In genomic region chr11:45806937-45807791, GRCh38 we compare ENCODE assay signal across 11 cellular contexts. TPM values are rescaled to one million over a fixed set of nuclear protein-coding genes. Genes with fewer than 3 reads are reported as not detected.
DNase-seq lines count a peak whose midpoint lies in the region; ATAC-seq, FAIRE-seq and TF ChIP-seq lines count a peak whose summit lies in the region.
"Had no signal": no experiment of that assay in that cellular context is flagged by ENCODE, and none has a peak within 500 bp of the region (broad histone marks: within the 10 kb centered on the region; RNA-seq: fewer than 3 reads in every experiment).

No MANE protein-coding gene starts in this region.

- peaks cover 20% of the 10 kb centered on the region for H3K36me3 ChIP-seq in CD4-positive, CD25-positive, alpha-beta regulatory T cell (ENCODE audit: control insufficient read depth, insufficient read depth, low read length)
- H3K36me3 ChIP-seq in Loucy (ENCODE audit: insufficient read depth, low read length) = peaks cover 6% of the 10 kb centered on the region; the same call in 1 of the 2 replicates
- H3K36me3 ChIP-seq in K562 (ENCODE audit: control insufficient read depth, insufficient read depth, low read length) = peaks cover 38% of the 10 kb centered on the region; the same call in 2 of the 3 replicates
- H3K36me3 ChIP-seq in naive thymus-derived CD4-positive, alpha-beta T cell (ENCODE audit: control insufficient read depth in 2 of 3, insufficient read depth in 3 of 3, low read length in 3 of 3) = peaks cover 0 to 26% (median 0%) of the 10 kb centered on the region in 3 experiments

- ATAC-seq in CD4-positive, CD25-positive, alpha-beta regulatory T cell (ENCODE audit: low read depth in 2 of 2) = no peak
- ATAC-seq in K562 = no peak
- ATAC-seq in naive thymus-derived CD4-positive, alpha-beta T cell = no peak
- ATAC-seq in HG03520 (IDR thresholded peaks at IDR 0.05; ENCODE audit: unreplicated experiment) = no peak
- ATAC-seq in HG02938 (IDR thresholded peaks at IDR 0.05; ENCODE audit: unreplicated experiment) = no peak

- H3K79me2 ChIP-seq in Loucy (ENCODE audit: insufficient read depth, low read length) (peaks cover 36% of the 10 kb centered on the region; the same call in 1 of the 2 replicates), K562 (ENCODE audit: control insufficient read depth, insufficient read depth, low read length) (peaks cover 27% of the 10 kb centered on the region)

- no peak for DNase-seq in CD4-positive, CD25-positive, alpha-beta regulatory T cell
- DNase-seq in K562 (ENCODE audit: extremely low read depth in 1 of 4, low spot score in 3 of 4) (no peak), KBM-7 (no peak)
- DNase-seq in naive thymus-derived CD4-positive, alpha-beta T cell = no peak
- DNase-seq in activated effector memory CD4-positive, alpha-beta T cell treated with Interleukin-2 at 50 U/mL for 16 hours = no peak
- DNase-seq: activated CD4-positive, alpha-beta T cell treated with anti-CD3 and anti-CD28 coated beads for 48 hours; NCI-H2171; thyroid gland had no signal

- H3K4me1 Mint-ChIP-seq in CD4-positive, CD25-positive, alpha-beta regulatory T cell = peaks cover 10 to 54% (median 36%) of the 10 kb centered on the region in 4 donors
- peaks cover 36 to 54% (median 44%) of the 10 kb centered on the region in 7 donors for H3K4me1 Mint-ChIP-seq in naive thymus-derived CD4-positive, alpha-beta T cell

- TF ChIP-seq EP300 in K562 (IDR thresholded peaks at IDR 0.05; ENCODE audit: low read length) = no peak

- H3K9me1 ChIP-seq in K562 (ENCODE audit: control insufficient read depth, insufficient read depth, low read length) = no peaks in the 10 kb centered on the region

- peak overlapping the region; percentile 91 to 99 (median 96) for H3K4me3 Mint-ChIP-seq in CD4-positive, CD25-positive, alpha-beta regulatory T cell
- H3K4me3 Mint-ChIP-seq in naive thymus-derived CD4-positive, alpha-beta T cell = peak overlapping the region; percentile 32 to 99 (median 92)

- POLR2A ChIA-PET in K562 (lab: Yijun Ruan, JAX) = interaction anchor here (0.8 to 1.7 kb wide), 2 partner anchors 22 to 40 kb away, joined by 3 to 6 read pairs; partner anchors contain the start of gene CRY2
- POLR2A ChIA-PET in naive thymus-derived CD4-positive, alpha-beta T cell (lab: Charles Lee) = no interaction called here

- H3K27me3 ChIP-seq in CD4-positive, CD25-positive, alpha-beta regulatory T cell (ENCODE audit: control insufficient read depth, insufficient read depth, low read length) = no peaks in the 10 kb centered on the region
- H3K27me3 ChIP-seq in Loucy (ENCODE audit: insufficient read depth, low read length, poor library complexity, severe bottlenecking) (no peaks in the 10 kb centered on the region), K562 (ENCODE audit: control insufficient read depth in 2 of 2, insufficient read depth in 2 of 2, low read length in 2 of 2) (no peaks in the 10 kb centered on the region)
- no peaks in the 10 kb centered on the region for H3K27me3 ChIP-seq in naive thymus-derived CD4-positive, alpha-beta T cell (ENCODE audit: control insufficient read depth in 2 of 2, insufficient read depth in 2 of 2, low read length in 2 of 2)
- H3K27me3 ChIP-seq: thyroid gland had no signal

- TF ChIP-seq RAD21 in K562 (CRISPR knock-in tag; conservative IDR thresholded peaks at IDR 0.05 in 1 of 2, IDR thresholded peaks at IDR 0.05 in 1 of 2) = no peak

- TF ChIP-seq CTCF in Loucy (conservative IDR thresholded peaks at IDR 0.05; ENCODE audit: low read length) (no peak), K562 (IDR thresholded peaks at IDR 0.05 in 2 of 3, conservative IDR thresholded peaks at IDR 0.05 in 1 of 3; ENCODE audit: insufficient read depth in 2 of 3, low read depth in 1 of 3, low read length in 3 of 3) (no peak)

- no peaks in the 10 kb centered on the region for H3K27me3 Mint-ChIP-seq in CD4-positive, CD25-positive, alpha-beta regulatory T cell
- no peaks in the 10 kb centered on the region for H3K27me3 Mint-ChIP-seq in naive thymus-derived CD4-positive, alpha-beta T cell

- H4K20me1 ChIP-seq in Loucy (ENCODE audit: insufficient read depth, low read length, poor library complexity, severe bottlenecking) = peaks cover 8% of the 10 kb centered on the region
- peaks cover 3% of the 10 kb centered on the region; the same call in 1 of the 2 replicates for H4K20me1 ChIP-seq in K562 (replicated peaks; ENCODE audit: control insufficient read depth, insufficient read depth, low read length)

- intact Hi-C loops in K562 (cut with micrococcal nuclease) = loop anchor here (5.0 to 10.0 kb wide), 2 partner anchors 40 to 62 kb away; partner anchors contain the start of gene CRY2
- intact Hi-C loops in naive thymus-derived CD4-positive, alpha-beta T cell (cut with micrococcal nuclease) = loop anchor here in 1 of 2 donors (10.0 kb wide), 1 partner anchor 318 kb away; the partner anchor contains the start of gene PHF21A

- H3K9me2 ChIP-seq in Loucy (replicated peaks; ENCODE audit: low read depth, low read length) = no peaks in the 10 kb centered on the region

- no peak for TF ChIP-seq POLR2A in K562 (conservative IDR thresholded peaks at IDR 0.05)

- H3K4me3 ChIP-seq in CD4-positive, CD25-positive, alpha-beta regulatory T cell (ENCODE audit: low read depth, low read length) = peak overlapping the region; percentile 78
- H3K4me3 ChIP-seq in Loucy (ENCODE audit: low read length, poor library complexity, severe bottlenecking) (peak overlapping the region; percentile 98), K562 (peak overlapping the region; percentile 84; the same call in 1 of the 2 replicates)
- H3K4me3 ChIP-seq in naive thymus-derived CD4-positive, alpha-beta T cell (ENCODE audit: low read length) = no peak overlapping the region
- H3K4me3 ChIP-seq: thyroid gland had no signal

- H3K27ac Mint-ChIP-seq in CD4-positive, CD25-positive, alpha-beta regulatory T cell = peak overlapping the region in 1 of 3 donors; percentile 31
- H3K27ac Mint-ChIP-seq in naive thymus-derived CD4-positive, alpha-beta T cell = peak overlapping the region in 3 of 9 donors; percentile 12 to 94 (median 58)

- H3F3A ChIP-seq in Loucy (ENCODE audit: low read depth) = no peaks in the 10 kb centered on the region

- 44% methylated on average over 7 of the region's 7 CpGs for WGBS in K562 (ENCODE audit: insufficient coverage, low coverage, missing lambda C conversion rate)

- H3K4me2 ChIP-seq in Loucy (ENCODE audit: low read depth, low read length, poor library complexity, severe bottlenecking) (peak overlapping the region; percentile 82), K562 (ENCODE audit: insufficient read depth, low read length) (peak overlapping the region; percentile 89)

- peaks cover 12% of the 10 kb centered on the region for H3K36me3 Mint-ChIP-seq in CD4-positive, CD25-positive, alpha-beta regulatory T cell
- peaks cover 0 to 18% (median 0%) of the 10 kb centered on the region in 5 donors for H3K36me3 Mint-ChIP-seq in naive thymus-derived CD4-positive, alpha-beta T cell

- no peak for FAIRE-seq in K562 (lab: Jason Lieb, UNC)

- H3K4me1 ChIP-seq in CD4-positive, CD25-positive, alpha-beta regulatory T cell (ENCODE audit: control insufficient read depth, insufficient read depth, low read length, poor library complexity, severe bottlenecking) = peaks cover 46% of the 10 kb centered on the region
- H3K4me1 ChIP-seq in Loucy (ENCODE audit: insufficient read depth, low read length, poor library complexity, severe bottlenecking) = peaks cover 45% of the 10 kb centered on the region
- peaks cover 11 to 46% of the 10 kb centered on the region in 2 experiments; a peak in 4 of 5 replicates for H3K4me1 ChIP-seq in K562 (replicated peaks in 1 of 2; ENCODE audit: control insufficient read depth in 2 of 2, insufficient read depth in 2 of 2, low read length in 2 of 2)
- peaks cover 27 to 29% of the 10 kb centered on the region in 2 donors for H3K4me1 ChIP-seq in naive thymus-derived CD4-positive, alpha-beta T cell (ENCODE audit: control insufficient read depth in 2 of 2, insufficient read depth in 2 of 2, low read length in 2 of 2)

- H2AFZ ChIP-seq in Loucy (ENCODE audit: low read length) = no peak overlapping the region
- no peak overlapping the region for H2AFZ ChIP-seq in K562 (ENCODE audit: low read depth, low read length)

- CTCF ChIA-PET in K562 (lab: Yijun Ruan, JAX; ENCODE audit: low intra/inter-chr PET ratio) = no interaction called here
- CTCF ChIA-PET in naive thymus-derived CD4-positive, alpha-beta T cell (lab: Charles Lee) = interaction anchor here (0.6 to 1.3 kb wide), 2 partner anchors 36 to 1137 kb away, joined by 3 to 7 read pairs; no protein-coding TSS in a partner anchor

- H3K27ac ChIP-seq in CD4-positive, CD25-positive, alpha-beta regulatory T cell (ENCODE audit: insufficient read depth, low read length, poor library complexity, severe bottlenecking) = no peak overlapping the region
- no peak overlapping the region for H3K27ac ChIP-seq in K562 (ENCODE audit: extremely low read depth, low read depth, low read length)
- H3K27ac ChIP-seq in naive thymus-derived CD4-positive, alpha-beta T cell (ENCODE audit: low read depth, low read length) = no peak overlapping the region
- H3K27ac ChIP-seq: thyroid gland had no signal

- H3K9me3 Mint-ChIP-seq in CD4-positive, CD25-positive, alpha-beta regulatory T cell = no peaks in the 10 kb centered on the region
- no peaks in the 10 kb centered on the region for H3K9me3 Mint-ChIP-seq in naive thymus-derived CD4-positive, alpha-beta T cell

- no peaks in the 10 kb centered on the region for H3K9me3 ChIP-seq in CD4-positive, CD25-positive, alpha-beta regulatory T cell (ENCODE audit: control insufficient read depth in 2 of 2, low read length in 2 of 2)
- no peaks in the 10 kb centered on the region for H3K9me3 ChIP-seq in Loucy (ENCODE audit: insufficient read depth, low read depth, low read length)
- no peaks in the 10 kb centered on the region for H3K9me3 ChIP-seq in K562 (replicated peaks; ENCODE audit: control insufficient read depth, insufficient read depth, low read depth, low read length)
- H3K9me3 ChIP-seq in naive thymus-derived CD4-positive, alpha-beta T cell (ENCODE audit: control insufficient read depth in 2 of 3, low read length in 3 of 3) = no peaks in the 10 kb centered on the region
- H3K9me3 ChIP-seq: thyroid gland had no signal

- no TSS peak for BruUV-seq in K562 (replicated peaks; lab: Mats Ljungman, UMichigan)

- peak overlapping the region; percentile 81 for H3K9ac ChIP-seq in Loucy (ENCODE audit: low read depth, low read length, poor library complexity, severe bottlenecking)
- peak overlapping the region; percentile 80 to 87; a peak in 3 of 4 replicates for H3K9ac ChIP-seq in K562 (ENCODE audit: insufficient read depth in 1 of 2, low read depth in 2 of 2, low read length in 2 of 2)

- in situ Hi-C loops in K562 (cut with MboI) = no loop called here
- in situ Hi-C loops in KBM-7 (cut with MboI; ENCODE audit: low pct_unique_long_range_greater_than_20kb, low sequenced_read_pairs) = no loop called here

RNA-seq across cellular contexts. Expression of gene SLC35C1, which starts 2.2 kb away (rescaled TPM):
- 8.1 TPM for total RNA-seq in CD4-positive, CD25-positive, alpha-beta regulatory T cell
- polyA plus RNA-seq in CD4-positive, CD25-positive, alpha-beta regulatory T cell = 10 to 100 TPM in 3 of 4 donors, 1 to 10 TPM in 1; 9.2 to 18.4 (median 13.6) TPM
- 4.6 and 15.0 TPM in 2 replicates for total RNA-seq in K562 (2011; cell fraction: chromatin; rRNA removed; ENCODE audit: low replicate concordance)
- total RNA-seq in K562 (2011; cell fraction: nucleolus; rRNA removed) = 15.7 and 22.2 TPM in 2 replicates
- 13.6 and 16.2 TPM in 2 replicates for total RNA-seq in K562 (2011; cell fraction: nucleoplasm; rRNA removed)
- total RNA-seq in K562 (2014; rRNA removed) = 3.6 and 5.4 TPM in 2 replicates
- total RNA-seq in K562 (2014; rRNA removed; fragmentation: Illumina TruSeq; extraction: Trizol) = 0.96 and 1.5 TPM in 2 replicates
- 2.4 and 3.0 TPM in 2 replicates for total RNA-seq in K562 (2015; rRNA removed; fragmentation: Illumina TruSeq; extraction: Trizol)
- total RNA-seq in K562 (2021) = 13.1 and 14.9 TPM in 2 replicates
- polyA plus RNA-seq in K562 (2011; rRNA removed) = 1.3 and 2.6 TPM in 2 replicates
- polyA plus RNA-seq in K562 (2011; cell fraction: cytosol; rRNA removed) = 2.8 and 7.0 TPM in 2 replicates
- 2.6 and 5.4 TPM in 2 replicates for polyA plus RNA-seq in K562 (2011; cell fraction: nucleus; rRNA removed)
- 9.2 and 10.4 TPM in 2 replicates for polyA plus RNA-seq in K562 (2012)
- 7.4 and 9.7 TPM in 2 replicates for polyA plus RNA-seq in K562 (2014; fragmentation: Illumina TruSeq; extraction: Trizol)
- polyA plus RNA-seq in K562 (2014; fragmentation: Nextera tagmentation; extraction: Ambion mirVana) = under 1 TPM; 0.65 to 0.98 TPM
- polyA plus RNA-seq in K562 (2014; rRNA removed) = 4.2 and 4.4 TPM in 2 replicates
- polyA minus RNA-seq in K562 (2011; rRNA and poly(A)+ RNA removed) = 2.1 and 2.5 TPM in 2 replicates
- polyA minus RNA-seq in K562 (2011; cell fraction: cytosol; rRNA and poly(A)+ RNA removed) = 13.7 and 13.8 TPM in 2 replicates
- 4.8 and 4.9 TPM in 2 replicates for polyA minus RNA-seq in K562 (2011; cell fraction: nucleus; rRNA and poly(A)+ RNA removed)
- 10 to 100 TPM in 4 of 5 experiments, 1 to 10 TPM in 1; 7.9 to 22.8 (median 14.2) TPM for total RNA-seq in naive thymus-derived CD4-positive, alpha-beta T cell
- polyA plus RNA-seq in naive thymus-derived CD4-positive, alpha-beta T cell = 10 to 100 TPM; 10.3 to 13.9 TPM

RNA-seq across cellular contexts. Expression of gene CRY2, which starts 40.1 kb away (rescaled TPM):
- total RNA-seq in CD4-positive, CD25-positive, alpha-beta regulatory T cell = 183 TPM
- 10 to 100 TPM; 23.4 to 34.1 (median 27.0) TPM for polyA plus RNA-seq in CD4-positive, CD25-positive, alpha-beta regulatory T cell
- total RNA-seq in K562 (2011; cell fraction: chromatin; rRNA removed; ENCODE audit: low replicate concordance) = 74.3 and 112 TPM in 2 replicates
- total RNA-seq in K562 (2011; cell fraction: nucleolus; rRNA removed) = 59.2 and 64.6 TPM in 2 replicates
- 69.7 and 90.4 TPM in 2 replicates for total RNA-seq in K562 (2011; cell fraction: nucleoplasm; rRNA removed)
- total RNA-seq in K562 (2014; rRNA removed) = 15.1 and 18.3 TPM in 2 replicates
- total RNA-seq in K562 (2014; rRNA removed; fragmentation: Illumina TruSeq; extraction: Trizol) = 8.5 and 10.4 TPM in 2 replicates
- total RNA-seq in K562 (2015; rRNA removed; fragmentation: Illumina TruSeq; extraction: Trizol) = 10.9 and 13.3 TPM in 2 replicates
- total RNA-seq in K562 (2021) = 23.9 and 24.0 TPM in 2 replicates
- 15.8 and 21.7 TPM in 2 replicates for polyA plus RNA-seq in K562 (2011; rRNA removed)
- 16.3 and 16.9 TPM in 2 replicates for polyA plus RNA-seq in K562 (2011; cell fraction: cytosol; rRNA removed)
- 59.5 and 77.3 TPM in 2 replicates for polyA plus RNA-seq in K562 (2011; cell fraction: nucleus; rRNA removed)
- 10.6 and 11.5 TPM in 2 replicates for polyA plus RNA-seq in K562 (2012)
- polyA plus RNA-seq in K562 (2014; fragmentation: Illumina TruSeq; extraction: Trizol) = 14.5 and 14.8 TPM in 2 replicates
- 1 to 10 TPM; 2.3 to 3.3 TPM for polyA plus RNA-seq in K562 (2014; fragmentation: Nextera tagmentation; extraction: Ambion mirVana)
- 13.5 and 17.1 TPM in 2 replicates for polyA plus RNA-seq in K562 (2014; rRNA removed)
- polyA minus RNA-seq in K562 (2011; rRNA and poly(A)+ RNA removed) = 27.1 and 32.0 TPM in 2 replicates
- 17.7 and 18.3 TPM in 2 replicates for polyA minus RNA-seq in K562 (2011; cell fraction: cytosol; rRNA and poly(A)+ RNA removed)
- polyA minus RNA-seq in K562 (2011; cell fraction: nucleus; rRNA and poly(A)+ RNA removed) = 28.8 and 31.0 TPM in 2 replicates
- 100 to 1,000 TPM in 2 of 5 experiments, 10 to 100 TPM in 3; 31.1 to 202 (median 66.9) TPM for total RNA-seq in naive thymus-derived CD4-positive, alpha-beta T cell
- polyA plus RNA-seq in naive thymus-derived CD4-positive, alpha-beta T cell = 10 to 100 TPM; 26.9 to 36.0 TPM
